In genomic region chr1:148362141-148362929, GRCh38 we compare ENCODE assay signal across 8 cellular contexts.
A peak's percentile ranks its signal among the peaks of the same experiment; 100 is the strongest.
DNase-seq lines count a peak whose midpoint lies in the region; ATAC-seq, FAIRE-seq and TF ChIP-seq lines count a peak whose summit lies in the region.

No MANE protein-coding gene starts in this region.

- CTCF ChIA-PET in CD4-positive, alpha-beta T cell (lab: Charles Lee), result no interaction called here
- CTCF ChIA-PET in WTC11 (lab: Charles Lee), result no interaction called here

- peak overlapping the region; percentile 91 for H3K4me3 Mint-ChIP-seq in CD4-positive, alpha-beta T cell
- H3K4me3 Mint-ChIP-seq in WTC11, result peak overlapping the region; percentile 79

- H3K27ac Mint-ChIP-seq in CD4-positive, alpha-beta T cell, result peak overlapping the region; percentile 51
- peak overlapping the region; percentile 40; the same call in 1 of the 2 replicates for H3K27ac Mint-ChIP-seq in WTC11

- no peak for DNase-seq in CD4-positive, alpha-beta T cell
- peak; percentile 76 for DNase-seq in WTC11 (ENCODE audit: low spot score)
- peak; percentile 57 for DNase-seq in ecto neural progenitor cell (ENCODE audit: low spot score)
- peak; percentile 10 for DNase-seq in occipital lobe (lab: John Stamatoyannopoulos, UW)
- no peak for DNase-seq in RCC 7860 (ENCODE audit: low spot score)
- no peak for DNase-seq in COLO829 (ENCODE audit: low spot score)
- DNase-seq in NOMO-1 treated with DMSO at 0.1 percent for 48 hours (lab: John Stamatoyannopoulos, UW; ENCODE audit: unreplicated experiment), result no peak

- peaks cover 5% of the 10 kb centered on the region for H3K27me3 Mint-ChIP-seq in CD4-positive, alpha-beta T cell
- peaks cover 28% of the 10 kb centered on the region for H3K27me3 Mint-ChIP-seq in WTC11 (ENCODE audit: low read depth)

- intact Hi-C loops in CD4-positive, alpha-beta T cell (cut with DNase I, micrococcal nuclease), result no loop called here

- no peaks in the 10 kb centered on the region for H3K9me3 Mint-ChIP-seq in CD4-positive, alpha-beta T cell
- H3K9me3 Mint-ChIP-seq in WTC11, result no peaks in the 10 kb centered on the region

- H3K27ac ChIP-seq in CD4-positive, alpha-beta T cell (ENCODE audit: low read depth, low read length), result no peak overlapping the region

- POLR2A ChIA-PET in CD4-positive, alpha-beta T cell (lab: Charles Lee), result interaction anchor here (1.0 to 1.4 kb wide), 2 partner anchors 10 to 27 kb away, joined by 3 to 4 read pairs; no protein-coding TSS in a partner anchor
- POLR2A ChIA-PET in WTC11 (lab: Charles Lee), result no interaction called here

- peak; percentile 67 for ATAC-seq in CD4-positive, alpha-beta T cell (ENCODE audit: poor library complexity)
- ATAC-seq in WTC11 (peak; percentile 95), HG02885 (IDR thresholded peaks at IDR 0.05; ENCODE audit: poor library complexity, unreplicated experiment) (no peak)

- no peaks in the 10 kb centered on the region for H3K9me3 ChIP-seq in CD4-positive, alpha-beta T cell (ENCODE audit: control insufficient read depth, low read length)

- TF ChIP-seq CTCF in CD4-positive, alpha-beta T cell (IDR thresholded peaks at IDR 0.05), result no peak
- no peak for TF ChIP-seq CTCF in WTC11 (IDR thresholded peaks at IDR 0.05)

- H3K36me3 Mint-ChIP-seq in CD4-positive, alpha-beta T cell (ENCODE audit: low read depth), result no peaks in the 10 kb centered on the region
- H3K36me3 Mint-ChIP-seq in WTC11, result no peaks in the 10 kb centered on the region

- H3K27me3 ChIP-seq in CD4-positive, alpha-beta T cell (ENCODE audit: control insufficient read depth, insufficient read depth, low read length), result no peaks in the 10 kb centered on the region

- FAIRE-seq in RCC 7860 (lab: Jason Lieb, UNC), result no peak

- H3K4me1 Mint-ChIP-seq in CD4-positive, alpha-beta T cell (ENCODE audit: low read depth), result peaks cover 36% of the 10 kb centered on the region
- H3K4me1 Mint-ChIP-seq in WTC11, result peaks cover 27% of the 10 kb centered on the region

TF ChIP-seq in WTC11, 78 proteins besides CTCF, POLR2A, EP300 and RAD21:
- TF ChIP-seq TP53 (CRISPR knock-in tag; IDR thresholded peaks at IDR 0.05) (no peak), MAX (CRISPR knock-in tag; IDR thresholded peaks at IDR 0.05) (peak; percentile 41; the same call in 1 of the 2 replicates)

Comparison
In these comparisons a context has a peak if more than half of its experiments do, and no peak if none do; other contexts are left out.
1. DNase-seq: peak in WTC11 (single experiment), ecto neural progenitor cell (single experiment) and occipital lobe (single experiment); none in CD4-positive, alpha-beta T cell (0 of 10), RCC 7860 (single experiment), COLO829 (single experiment) and NOMO-1 treated with DMSO at 0.1 percent for 48 hours (single experiment).